Comparison of ENCODE assay signal across 16 cellular contexts in the genomic region with DNA sequence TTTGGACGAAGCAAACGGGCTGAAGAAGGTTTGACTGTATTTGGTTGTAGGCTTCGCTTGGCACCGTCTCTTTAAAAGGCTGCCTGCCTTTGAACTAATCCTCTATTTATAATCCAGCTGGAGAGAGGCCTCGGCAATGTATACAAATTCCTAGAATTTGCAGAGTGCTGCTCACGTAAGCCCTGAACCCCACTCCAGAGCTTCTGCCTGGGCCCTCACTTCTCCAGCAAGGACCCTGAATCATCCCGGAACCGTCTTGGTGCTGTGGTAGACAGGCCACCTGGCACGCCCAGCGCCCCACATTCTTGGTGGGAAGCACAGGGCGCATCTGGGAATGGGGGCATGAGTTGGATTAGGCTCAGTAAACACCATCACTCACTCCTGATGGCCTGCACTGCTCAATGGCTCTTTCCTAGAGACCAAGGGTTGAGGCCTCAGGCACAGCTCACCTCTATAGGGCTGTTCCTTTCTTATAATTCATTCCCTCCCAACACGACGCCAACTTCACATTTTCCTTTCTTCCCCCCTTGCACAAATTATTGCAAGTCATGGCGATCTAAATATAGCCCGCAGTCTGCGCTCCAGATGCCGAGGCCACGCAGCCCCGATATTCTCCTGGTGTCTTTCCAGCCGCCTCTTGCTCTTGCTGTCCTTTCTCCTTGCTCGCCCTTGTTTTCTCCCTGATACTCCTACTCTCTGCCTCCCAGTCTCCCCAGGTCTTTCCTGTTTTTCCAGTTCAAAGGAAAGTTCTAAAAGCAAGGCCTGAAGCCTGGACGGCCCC.
A peak's percentile ranks its signal among the peaks of the same experiment; 100 is the strongest.
DNase-seq lines count a peak whose midpoint lies in the region; ATAC-seq and TF ChIP-seq lines count a peak whose summit lies in the region.
"Had no signal": no experiment of that assay in that cellular context is flagged by ENCODE, and none has a peak within 500 bp of the region (broad histone marks: within the 10 kb centered on the region; RNA-seq: fewer than 3 reads in every experiment).

No MANE protein-coding gene starts in this region.

- TF ChIP-seq POLR2A in vagina (IDR thresholded peaks at IDR 0.05) = no peak

- H3K4me1 ChIP-seq in right atrium auricular region = peaks cover 0 to 41% of the 10 kb centered on the region in 2 donors
- H3K4me1 ChIP-seq in psoas muscle = peaks cover 17% of the 10 kb centered on the region
- peaks cover 52% of the 10 kb centered on the region for H3K4me1 ChIP-seq in vagina

- H3K36me3 ChIP-seq in right atrium auricular region (no peaks in the 10 kb centered on the region), psoas muscle (ENCODE audit: insufficient read depth in 1 of 2, low read depth in 1 of 2) (no peaks in the 10 kb centered on the region), vagina (no peaks in the 10 kb centered on the region), H7 (replicated peaks; ENCODE audit: control insufficient read depth, insufficient read depth, low read length) (no peaks in the 10 kb centered on the region)

- no peak for TF ChIP-seq CTCF in right atrium auricular region (IDR thresholded peaks at IDR 0.05)
- TF ChIP-seq CTCF in psoas muscle (IDR thresholded peaks at IDR 0.05) = no peak
- no peak for TF ChIP-seq CTCF in vagina (IDR thresholded peaks at IDR 0.05)

- H3K4me3 ChIP-seq in right atrium auricular region (no peak overlapping the region), psoas muscle (no peak overlapping the region), vagina (no peak overlapping the region), H7 (ENCODE audit: insufficient read depth, low read depth, low read length) (no peak overlapping the region)

- H3K27me3 ChIP-seq in right atrium auricular region = no peaks in the 10 kb centered on the region
- no peaks in the 10 kb centered on the region for H3K27me3 ChIP-seq in psoas muscle (ENCODE audit: insufficient read depth in 3 of 3, low read length in 2 of 3)
- no peaks in the 10 kb centered on the region for H3K27me3 ChIP-seq in vagina
- no peaks in the 10 kb centered on the region for H3K27me3 ChIP-seq in H7 (ENCODE audit: control insufficient read depth, insufficient read depth, low read length)

- 52 to 67% (median 57%) methylated on average over 22 of the region's 22 CpGs for WGBS in psoas muscle, 3 donors

- no peaks in the 10 kb centered on the region for H3K9me3 ChIP-seq in right atrium auricular region
- H3K9me3 ChIP-seq in psoas muscle = no peaks in the 10 kb centered on the region
- no peaks in the 10 kb centered on the region for H3K9me3 ChIP-seq in vagina

- ATAC-seq in psoas muscle (peak; percentile 22 to 49 (median 38)), HG03469 (IDR thresholded peaks at IDR 0.05; ENCODE audit: unreplicated experiment) (no peak), HG03095 (IDR thresholded peaks at IDR 0.05; ENCODE audit: unreplicated experiment) (no peak)
- ATAC-seq: activated CD4-positive, alpha-beta T cell treated with anti-CD3 and anti-CD28 coated beads for 36 hours; left colon; SK-N-SH treated with all-trans-retinoic acid at 6 μM for 48 hours had no signal

- intact Hi-C loops in psoas muscle (cut with DNase I) (loop anchor here in 1 of 2 donors (10.0 kb wide), 1 partner anchor 707 kb away; no protein-coding TSS in a partner anchor), vagina (cut with DNase I) (no loop called here)

- H3K27ac ChIP-seq in right atrium auricular region = peak overlapping the region; percentile 66 to 75
- peak overlapping the region; percentile 36 for H3K27ac ChIP-seq in psoas muscle
- peak overlapping the region; percentile 31 for H3K27ac ChIP-seq in vagina

- DNase-seq in activated effector memory CD4-positive, alpha-beta T cell treated with anti-CD3 and anti-CD28 coated beads, Interleukin-2, amount 50 U/mL, for 16 hours = peak; percentile 27
- DNase-seq in activated effector memory CD4-positive, alpha-beta T cell treated with Interleukin-2 at 50 U/mL for 16 hours = no peak
- DNase-seq in right atrium auricular region (ENCODE audit: low spot score) = peak; percentile 58
- no peak for DNase-seq in psoas muscle
- DNase-seq in vagina (ENCODE audit: extremely low spot score in 2 of 2) = peak; percentile 61 to 82
- DNase-seq in H7 = no peak
- DNase-seq: activated CD4-positive, alpha-beta T cell treated with anti-CD3 and anti-CD28 coated beads for 36 hours; activated naive CD4-positive, alpha-beta T cell treated with Interleukin-2 at 50 U/mL for 16 hours; cerebellar nuclear complex; left colon; NCI-H2029; NK-92 treated with Interleukin-12 subunit alpha and Interleukin-12 subunit beta, amount 100 ng/mL, for 24 hours; occipital lobe had no signal

Comparison
In these comparisons a context has a peak if more than half of its experiments do, and no peak if none do; other contexts are left out.
1. DNase-seq: peak in activated effector memory CD4-positive, alpha-beta T cell treated with anti-CD3 and anti-CD28 coated beads, Interleukin-2, amount 50 U/mL, for 16 hours (single experiment), right atrium auricular region (single experiment) and vagina (2 of 2); none in activated effector memory CD4-positive, alpha-beta T cell treated with Interleukin-2 at 50 U/mL for 16 hours (single experiment), psoas muscle (0 of 2) and H7 (single experiment).
2. ATAC-seq: peak in psoas muscle (4 of 4); none in HG03469 (single experiment) and HG03095 (single experiment).
3. Peak in every context shown above with its lines, with median percentiles within 50 percentile points of each other: H3K27ac ChIP-seq.